In the genomic region with DNA sequence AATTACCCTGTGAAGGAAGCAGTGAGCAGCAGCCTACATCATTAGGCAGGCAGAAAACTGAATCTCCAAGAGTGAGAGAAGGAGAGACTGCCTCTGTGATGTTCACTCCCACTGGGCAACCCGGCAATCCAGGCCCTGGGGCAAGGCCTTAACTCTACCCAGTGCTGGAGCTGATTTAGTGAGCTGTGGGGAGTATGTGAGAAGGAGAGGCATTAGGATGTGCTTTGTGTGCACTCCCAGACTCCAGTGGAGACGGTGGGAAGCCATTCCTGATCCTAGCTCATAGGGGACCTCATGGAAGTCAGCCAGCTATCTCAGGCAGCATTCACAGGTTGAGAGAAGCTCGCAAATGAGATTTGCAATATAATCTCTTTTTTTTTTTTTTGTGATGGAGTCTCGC, we compare ENCODE assay signal across 26 cellular contexts.
"Had no signal": no experiment of that assay in that cellular context is flagged by ENCODE, and none has a peak within 500 bp of the region (broad histone marks: within the 10 kb centered on the region; RNA-seq: fewer than 3 reads in every experiment).

No MANE protein-coding gene starts in this region.

- H3K4me3 ChIP-seq: colonic mucosa, gastroesophageal sphincter, heart left ventricle, hepatocyte, lung, prostate gland, right atrium auricular region, sigmoid colon, testis, tibial artery had no signal

- H3K36me3 Mint-ChIP-seq: stimulated activated effector memory CD8-positive, alpha-beta T cell treated with anti-CD3 and anti-CD28 coated beads, Interleukin-12 subunit alpha, Interleukin-12 subunit beta, amount 100 ng/mL, for 72 hours; type B pancreatic cell had no signal

- H3K27ac Mint-ChIP-seq: dendritic cell treated with granulocyte-macrophage colony-stimulating factor and Interleukin-4, amounts not matched to agents 40 ng/mL and 50 ng/mL, for 4 days; endodermal cell; memory B cell; natural killer cell; stimulated activated effector memory CD8-positive, alpha-beta T cell treated with anti-CD3 and anti-CD28 coated beads, Interleukin-12 subunit alpha, Interleukin-12 subunit beta, amount 100 ng/mL, for 72 hours; type B pancreatic cell had no signal

- H3K27me3 Mint-ChIP-seq: dendritic cell treated with granulocyte-macrophage colony-stimulating factor and Interleukin-4, amounts not matched to agents 40 ng/mL and 50 ng/mL, for 4 days; type B pancreatic cell had no signal

- H3K4me3 Mint-ChIP-seq: dendritic cell treated with granulocyte-macrophage colony-stimulating factor and Interleukin-4, amounts not matched to agents 40 ng/mL and 50 ng/mL, for 4 days; endodermal cell; memory B cell; natural killer cell; neural crest cell; stimulated activated effector memory CD8-positive, alpha-beta T cell treated with anti-CD3 and anti-CD28 coated beads, Interleukin-12 subunit alpha, Interleukin-12 subunit beta, amount 100 ng/mL, for 72 hours; type B pancreatic cell had no signal

- H3K4me1 ChIP-seq: colonic mucosa, foreskin keratinocyte, gastroesophageal sphincter, heart left ventricle, prostate gland, right atrium auricular region, sigmoid colon, testis had no signal

- H3K9me3 ChIP-seq: colonic mucosa, prostate gland, testis had no signal

- H3K36me3 ChIP-seq: colonic mucosa, gastroesophageal sphincter, heart left ventricle, prostate gland, right atrium auricular region, sigmoid colon, tibial artery had no signal

- FAIRE-seq: kidney had no signal

- H3K27me3 ChIP-seq: colonic mucosa, gastroesophageal sphincter, heart left ventricle, hepatocyte, right atrium auricular region, sigmoid colon, testis, tibial artery had no signal

- H3K79me2 ChIP-seq: hepatocyte had no signal

- H3K4me2 ChIP-seq: hepatocyte had no signal

- ATAC-seq: esophagus mucosa; foreskin keratinocyte; gastroesophageal sphincter; heart left ventricle; natural killer cell; stimulated activated effector memory CD8-positive, alpha-beta T cell treated with anti-CD3 and anti-CD28 coated beads, Interleukin-12 subunit alpha, Interleukin-12 subunit beta, amount 100 ng/mL, for 72 hours had no signal

- H3K4me1 Mint-ChIP-seq: endodermal cell; memory B cell; natural killer cell; neural crest cell; stimulated activated effector memory CD8-positive, alpha-beta T cell treated with anti-CD3 and anti-CD28 coated beads, Interleukin-12 subunit alpha, Interleukin-12 subunit beta, amount 100 ng/mL, for 72 hours had no signal

- DNase-seq: colonic mucosa; effector CD8-positive, alpha-beta T cell; endodermal cell; foreskin keratinocyte; heart left ventricle; kidney; natural killer cell; sigmoid colon; stimulated activated CD4-positive, alpha-beta T cell treated with anti-CD3 and anti-CD28 coated beads, Interleukin-2, amount 100 ng/mL, for 24 hours; stimulated activated CD4-positive, alpha-beta T cell treated with anti-CD3 and anti-CD28 coated beads, Interleukin-4, amount 100 ng/mL, for 24 hours; stimulated activated naive CD4-positive, alpha-beta T cell treated with Interleukin-2 at 50 U/mL for 16 hours; substantia nigra; testis; tibial artery had no signal

- H3K27ac ChIP-seq: colonic mucosa, epithelial cell of prostate, foreskin keratinocyte, gastroesophageal sphincter, heart left ventricle, hepatocyte, prostate gland, right atrium auricular region, sigmoid colon, testis, tibial artery had no signal

- H3K9me3 Mint-ChIP-seq: natural killer cell had no signal

- H2AFZ ChIP-seq: hepatocyte had no signal
